8 cellular contexts compared by ENCODE assay signal in genomic region chr10:79286318-79286951, GRCh38.
DNase-seq lines count a peak whose midpoint lies in the region; ATAC-seq and TF ChIP-seq lines count a peak whose summit lies in the region.

No MANE protein-coding gene starts in this region.

- H3K9me3 Mint-ChIP-seq in activated T-cell treated with anti-CD3 and anti-CD28 coated beads, Interleukin-2, amount 50 U/mL, for 72 hours: no peaks in the 10 kb centered on the region

- H3K36me3 Mint-ChIP-seq in activated T-cell treated with anti-CD3 and anti-CD28 coated beads, Interleukin-2, amount 50 U/mL, for 72 hours (ENCODE audit: insufficient read depth in 2 of 2): peaks cover 0 to 2% of the 10 kb centered on the region in 2 donors

- CTCF ChIA-PET in PC-9 (lab: Charles Lee): no interaction called here

- peaks cover 45% of the 10 kb centered on the region for H3K4me1 Mint-ChIP-seq in activated T-cell treated with anti-CD3 and anti-CD28 coated beads, Interleukin-2, amount 50 U/mL, for 72 hours (ENCODE audit: low read depth)

- H3K27ac ChIP-seq in spleen: peak overlapping the region; percentile 75 to 97 (median 90)
- H3K27ac ChIP-seq in PC-9: no peak overlapping the region

- peak overlapping the region; percentile 86 to 88 for H3K4me3 Mint-ChIP-seq in activated T-cell treated with anti-CD3 and anti-CD28 coated beads, Interleukin-2, amount 50 U/mL, for 72 hours

- intact Hi-C loops in spleen (cut with DNase I; ENCODE audit: low total_unique reads) (no loop called here), PC-9 (cut with micrococcal nuclease; ENCODE audit: unreplicated experiment) (no loop called here)

- no peaks in the 10 kb centered on the region for H4K20me1 ChIP-seq in PC-9 (ENCODE audit: insufficient read depth)

- peak overlapping the region; percentile 89 for H3K27ac Mint-ChIP-seq in activated T-cell treated with anti-CD3 and anti-CD28 coated beads, Interleukin-2, amount 50 U/mL, for 72 hours

- TF ChIP-seq CTCF in spleen (IDR thresholded peaks at IDR 0.05 in 8 of 11, conservative IDR thresholded peaks at IDR 0.05 in 3 of 11): peak in 2 of 11 experiments; percentile 12 to 14
- TF ChIP-seq CTCF in PC-9 (conservative IDR thresholded peaks at IDR 0.05): no peak

- no peak for TF ChIP-seq POLR2A in spleen (IDR thresholded peaks at IDR 0.05)

- H3K36me3 ChIP-seq in spleen (peaks cover 2 to 80% (median 23%) of the 10 kb centered on the region in 6 donors), PC-9 (ENCODE audit: low read depth) (no peaks in the 10 kb centered on the region)

- H3K79me2 ChIP-seq in PC-9 (ENCODE audit: low read depth): no peaks in the 10 kb centered on the region

- H3K9me3 ChIP-seq in spleen: no peaks in the 10 kb centered on the region
- no peaks in the 10 kb centered on the region for H3K9me3 ChIP-seq in PC-9 (ENCODE audit: insufficient read depth, low read depth)

- ATAC-seq in GM18517 (IDR thresholded peaks at IDR 0.05; ENCODE audit: unreplicated experiment) (peak; percentile 86), HG02870 (IDR thresholded peaks at IDR 0.05; ENCODE audit: unreplicated experiment) (peak; percentile 80)
- ATAC-seq in activated T-cell treated with anti-CD3 and anti-CD28 coated beads, Interleukin-2, amount 50 U/mL, for 72 hours (replicated peaks in 1 of 2): peak; percentile 89 to 90

- POLR2A ChIA-PET in PC-9 (lab: Charles Lee; ENCODE audit: unreplicated experiment): no interaction called here

- H3K27me3 ChIP-seq in spleen (replicated peaks in 1 of 7): no peaks in the 10 kb centered on the region
- no peaks in the 10 kb centered on the region for H3K27me3 ChIP-seq in PC-9 (ENCODE audit: insufficient read depth, low read depth)

- H2AFZ ChIP-seq in PC-9: no peak overlapping the region

- peaks cover 51 to 99% (median 78%) of the 10 kb centered on the region in 6 donors for H3K4me1 ChIP-seq in spleen
- H3K4me1 ChIP-seq in PC-9 (replicated peaks; ENCODE audit: insufficient read depth): peaks cover 28% of the 10 kb centered on the region

- WGBS in spleen, 5 donors: 8 to 18% (median 13%) methylated on average over 13 to 23 of the region's 23 CpGs

- no peaks in the 10 kb centered on the region for H3K27me3 Mint-ChIP-seq in activated T-cell treated with anti-CD3 and anti-CD28 coated beads, Interleukin-2, amount 50 U/mL, for 72 hours (ENCODE audit: low read depth)

- H3K9me2 ChIP-seq in PC-9 (ENCODE audit: insufficient read depth): no peaks in the 10 kb centered on the region

- H3K4me2 ChIP-seq in PC-9: no peak overlapping the region

- peak; percentile 95 for DNase-seq in NOMO-1 treated with DMSO at 0.1 percent for 48 hours (lab: John Stamatoyannopoulos, UW; ENCODE audit: unreplicated experiment)
- peak; percentile 85 to 93 for DNase-seq in activated T-cell treated with anti-CD3 and anti-CD28 coated beads, Interleukin-2, amount 50 U/mL, for 72 hours
- peak; percentile 90 for DNase-seq in germinal center (ENCODE audit: low spot score)
- peak; percentile 98 for DNase-seq in spleen
- no peak for DNase-seq in PC-9
- no peak for DNase-seq in NCI-H226

- no TSS peak for BruUV-seq in PC-9 (replicated peaks; lab: Mats Ljungman, UMichigan)

- H3K4me3 ChIP-seq in spleen: peak overlapping the region in 4 of 8 donors; percentile 10 to 57 (median 16)
- H3K4me3 ChIP-seq in PC-9: no peak overlapping the region

- no peaks in the 10 kb centered on the region; the same call in 1 of the 2 replicates for H3F3A ChIP-seq in PC-9 (ENCODE audit: insufficient read depth, low read depth)

Comparison
In these comparisons a context has a peak if more than half of its experiments do, and no peak if none do; other contexts are left out.
1. DNase-seq: peak in NOMO-1 treated with DMSO at 0.1 percent for 48 hours (single experiment), activated T-cell treated with anti-CD3 and anti-CD28 coated beads, Interleukin-2, amount 50 U/mL, for 72 hours (2 of 2), germinal center (single experiment) and spleen (single experiment); none in PC-9 (0 of 2) and NCI-H226 (single experiment).
2. Peak in every context shown above with its lines, with median percentiles within 50 percentile points of each other: ATAC-seq.